ENCODE assay signal across 1 cellular context in genomic region chr19:49895566-49896297, GRCh38.
TF ChIP-seq lines count a peak whose summit lies in the region.

No MANE protein-coding gene starts in this region.

TF ChIP-seq in GM12878, 131 proteins besides CTCF, POLR2A, EP300 and RAD21 (continues in another document):
- TF ChIP-seq TCF7 (IDR thresholded peaks at IDR 0.05; ENCODE audit: borderline replicate concordance) (no peak), BCL11A (IDR thresholded peaks at IDR 0.05; ENCODE audit: low read depth, low read length) (no peak), POU2F2 (IDR thresholded peaks at IDR 0.05; ENCODE audit: borderline replicate concordance, low read depth, low read length) (0 out of 3 replicates have a peak, but pooled peaks have one; percentile 37), RFX5 (IDR thresholded peaks at IDR 0.05; ENCODE audit: low read depth, low read length) (no peak), PAX5 (IDR thresholded peaks at IDR 0.05; ENCODE audit: borderline replicate concordance, low read depth, low read length) (no peak), HSF1 (IDR thresholded peaks at IDR 0.05; ENCODE audit: low read depth, low read length) (no peak), HCFC1 (IDR thresholded peaks at IDR 0.05; ENCODE audit: low read length) (no peak), FOXM1 (IDR thresholded peaks at IDR 0.05; ENCODE audit: low read depth, low read length) (no peak), BHLHE40 (IDR thresholded peaks at IDR 0.05; ENCODE audit: borderline replicate concordance in 1 of 2, low read depth in 2 of 2, low read length in 1 of 2) (peak in 1 of 2 experiments; percentile 3; a peak in 1 of 4 replicates), BRCA1 (IDR thresholded peaks at IDR 0.05; ENCODE audit: low read depth, low read length) (no peak), SIN3A (IDR thresholded peaks at IDR 0.05; ENCODE audit: low read depth, low read length) (peak; percentile 60; the same call in 1 of the 2 replicates), STAT3 (IDR thresholded peaks at IDR 0.05; ENCODE audit: low read depth, low read length) (no peak), SKIL (IDR thresholded peaks at IDR 0.05; ENCODE audit: low read depth, poor library complexity, severe bottlenecking) (no peak), CHD1 (IDR thresholded peaks at IDR 0.05; ENCODE audit: low read depth, low read length) (no peak), PRDM15 (CRISPR knock-in tag; IDR thresholded peaks at IDR 0.05) (no peak), HDGF (IDR thresholded peaks at IDR 0.05) (no peak), MTA3 (IDR thresholded peaks at IDR 0.05; ENCODE audit: borderline replicate concordance, low read length) (no peak), SMAD5 (IDR thresholded peaks at IDR 0.05; ENCODE audit: low read depth) (no peak), PML (IDR thresholded peaks at IDR 0.05; ENCODE audit: low read length) (no peak), BCL3 (IDR thresholded peaks at IDR 0.05; ENCODE audit: borderline replicate concordance, insufficient read depth, low read depth, low read length, poor library complexity, severe bottlenecking) (no peak), ATF7 (IDR thresholded peaks at IDR 0.05; ENCODE audit: low read depth) (no peak), RCOR1 (conservative IDR thresholded peaks at IDR 0.05; ENCODE audit: low read depth, low read length) (no peak), TARDBP (IDR thresholded peaks at IDR 0.05; ENCODE audit: borderline replicate concordance) (no peak), EED (IDR thresholded peaks at IDR 0.05; ENCODE audit: low read depth) (no peak; the same call in 1 of the 2 replicates), CBFB (IDR thresholded peaks at IDR 0.05; ENCODE audit: low read depth) (0 out of 2 replicates have a peak, but pooled peaks have one; percentile 28), BACH1 (IDR thresholded peaks at IDR 0.05; ENCODE audit: borderline replicate concordance) (0 out of 2 replicates have a peak, but pooled peaks have one; percentile 35), ESRRA (IDR thresholded peaks at IDR 0.05; ENCODE audit: low read length) (no peak), SREBF2 (IDR thresholded peaks at IDR 0.05; ENCODE audit: low read length) (no peak), MEF2A (IDR thresholded peaks at IDR 0.05; ENCODE audit: insufficient read depth, low read depth, low read length) (no peak), GATAD2B (conservative IDR thresholded peaks at IDR 0.05; ENCODE audit: low read depth) (0 out of 2 replicates have a peak, but pooled peaks have one; percentile 14), MYC (IDR thresholded peaks at IDR 0.05; ENCODE audit: insufficient read depth, insufficient read length, insufficient replicate concordance, low read length, severe bottlenecking) (peak; percentile 24), MLLT1 (IDR thresholded peaks at IDR 0.05) (no peak), NR2C2 (IDR thresholded peaks at IDR 0.05; ENCODE audit: borderline replicate concordance, control insufficient read depth, insufficient read length, low read depth) (no peak), ZBTB40 (IDR thresholded peaks at IDR 0.05; ENCODE audit: borderline replicate concordance) (no peak), SUPT20H (IDR thresholded peaks at IDR 0.05; ENCODE audit: borderline replicate concordance, control insufficient read depth, low read depth, low read length) (no peak), NFXL1 (IDR thresholded peaks at IDR 0.05; ENCODE audit: borderline replicate concordance) (no peak), POLR2AphosphoS5 (IDR thresholded peaks at IDR 0.05; ENCODE audit: low read length) (peak; percentile 74), IRF3 (IDR thresholded peaks at IDR 0.05) (no peak), IRF5 (IDR thresholded peaks at IDR 0.05; ENCODE audit: borderline replicate concordance) (no peak), CBX3 (IDR thresholded peaks at IDR 0.05; ENCODE audit: borderline replicate concordance, low read depth) (no peak), SMC3 (IDR thresholded peaks at IDR 0.05; ENCODE audit: borderline replicate concordance, low read length) (peak; percentile 23; the same call in 1 of the 2 replicates), SUZ12 (IDR thresholded peaks at IDR 0.05; ENCODE audit: unreplicated experiment) (no peak), RB1 (IDR thresholded peaks at IDR 0.05; ENCODE audit: borderline replicate concordance) (no peak), ZBTB33 (IDR thresholded peaks at IDR 0.05) (no peak)
